ENCODE assay signal across 8 cellular contexts in the genomic region with DNA sequence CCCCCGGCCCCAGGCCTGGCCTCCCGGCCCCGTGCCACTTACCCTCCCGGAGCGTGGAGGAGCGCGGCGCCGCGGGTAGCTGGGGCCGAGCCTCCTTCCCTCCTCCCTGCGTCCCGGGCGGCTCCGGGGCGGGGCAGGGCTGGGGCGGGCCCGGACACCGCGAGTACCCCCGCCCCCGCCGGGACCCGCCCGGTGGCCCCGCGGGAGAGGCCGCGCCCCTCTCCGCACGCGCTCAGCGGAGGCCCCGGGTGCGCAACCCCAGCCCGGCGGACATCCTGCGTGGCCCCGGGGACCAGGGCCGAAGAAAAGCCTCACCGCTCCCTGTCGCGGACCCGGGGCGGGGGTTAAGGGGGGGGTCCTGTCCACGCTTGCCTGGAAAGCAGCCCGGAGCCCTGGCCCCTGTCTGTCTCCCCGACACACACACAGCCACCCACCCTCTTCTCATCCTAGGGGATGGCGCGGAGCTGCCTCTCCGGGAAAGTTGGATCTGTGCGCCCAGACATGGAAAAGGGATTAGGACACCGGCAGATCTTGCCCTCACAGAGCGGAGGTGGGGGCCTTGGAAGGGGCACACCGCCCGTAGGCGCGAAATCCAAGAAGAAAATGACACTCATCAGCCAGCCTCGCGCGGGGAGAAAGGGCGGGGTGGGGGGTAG. TPM values are rescaled to one million over a fixed set of nuclear protein-coding genes. Genes with fewer than 3 reads are reported as not detected.
A peak's percentile ranks its signal among the peaks of the same experiment; 100 is the strongest.
DNase-seq lines count a peak whose midpoint lies in the region; ATAC-seq, FAIRE-seq and TF ChIP-seq lines count a peak whose summit lies in the region.

A gene with protein sequence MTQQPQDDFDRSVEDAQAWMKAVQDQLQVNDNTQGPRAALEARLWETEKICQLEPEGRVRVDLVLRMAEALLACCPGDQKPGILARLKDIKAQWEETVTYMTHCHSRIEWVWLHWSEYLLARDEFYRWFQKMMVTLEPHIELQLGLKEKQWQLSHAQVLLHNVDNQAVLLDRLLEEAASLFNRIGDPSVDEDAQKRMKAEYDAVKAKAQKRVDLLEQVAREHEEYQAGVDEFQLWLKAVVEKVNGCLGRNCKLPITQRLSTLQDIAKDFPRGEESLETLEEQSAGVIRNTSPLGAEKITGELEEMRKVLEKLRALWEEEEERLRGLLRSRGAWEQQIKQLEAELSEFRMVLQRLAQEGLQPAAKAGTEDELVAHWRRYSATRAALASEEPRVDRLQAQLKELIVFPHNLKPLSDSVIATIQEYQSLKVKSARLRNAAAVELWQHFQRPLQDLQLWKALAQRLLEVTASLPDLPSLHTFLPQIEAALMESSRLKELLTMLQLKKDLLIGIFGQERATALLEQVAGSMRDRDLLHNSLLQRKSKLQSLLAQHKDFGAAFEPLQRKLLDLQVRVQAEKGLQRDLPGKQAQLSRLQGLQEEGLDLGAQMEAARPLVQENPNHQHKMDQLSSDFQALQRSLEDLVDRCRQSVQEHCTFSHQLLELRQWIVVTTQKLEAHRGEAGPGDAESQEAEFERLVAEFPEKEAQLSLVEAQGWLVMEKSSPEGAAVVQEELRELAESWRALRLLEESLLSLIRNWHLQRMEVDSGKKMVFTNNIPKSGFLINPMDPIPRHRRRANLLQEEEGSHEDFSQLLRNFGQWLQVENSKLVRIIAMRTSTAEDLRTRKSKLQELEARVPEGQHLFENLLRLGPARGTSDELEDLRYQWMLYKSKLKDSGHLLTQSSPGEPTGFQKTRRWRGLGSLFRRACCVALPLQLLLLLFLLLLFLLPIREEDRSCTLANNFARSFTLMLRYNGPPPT (minus strand): TSS at position 97 of the 656 bp plus-strand sequence. CDS start 40,829 bp downstream, outside the sequence.

- H3K27me3 ChIP-seq in Caco-2 (replicated peaks; ENCODE audit: control insufficient read depth, insufficient read depth, low read length) (no peaks in the 10 kb centered on the region), endothelial cell of umbilical vein (ENCODE audit: control insufficient read depth in 2 of 2, insufficient read depth in 2 of 2, low read length in 2 of 2) (no peaks in the 10 kb centered on the region), mucosa of stomach (ENCODE audit: control insufficient read depth, insufficient read depth, low read length) (peaks cover 8% of the 10 kb centered on the region), upper lobe of right lung (no peaks in the 10 kb centered on the region)

- no peaks in the 10 kb centered on the region; the same call in 1 of the 2 replicates for H3K36me3 ChIP-seq in Caco-2 (ENCODE audit: control insufficient read depth, insufficient read depth, low read length)
- no peaks in the 10 kb centered on the region for H3K36me3 ChIP-seq in endothelial cell of umbilical vein (ENCODE audit: control insufficient read depth in 2 of 2, extremely low read depth in 1 of 2, insufficient read depth in 2 of 2, low read length in 2 of 2)
- H3K36me3 ChIP-seq in mucosa of stomach (ENCODE audit: control insufficient read depth, insufficient read depth, low read length): no peaks in the 10 kb centered on the region
- H3K36me3 ChIP-seq in upper lobe of right lung: no peaks in the 10 kb centered on the region

- no peaks in the 10 kb centered on the region for H3K9me3 Mint-ChIP-seq in Caco-2 (ENCODE audit: unreplicated experiment)

- peak; percentile 57 to 76 for DNase-seq in Caco-2
- peak; percentile 74 for DNase-seq in HuH-7 (ENCODE audit: low spot score)
- peak; percentile 48 for DNase-seq in activated CD4-positive, alpha-beta T cell treated with anti-CD3 and anti-CD28 coated beads, Interleukin-2, amount 50 U/mL, for 1 hour
- DNase-seq in endothelial cell of umbilical vein (ENCODE audit: low read depth, low spot score): no peak
- peak; percentile 85 for DNase-seq in upper lobe of right lung
- no peak for DNase-seq in foreskin melanocyte

- H3K9me3 ChIP-seq in Caco-2 (no peaks in the 10 kb centered on the region), endothelial cell of umbilical vein (replicated peaks; ENCODE audit: control insufficient read depth, insufficient read depth, low read length) (no peaks in the 10 kb centered on the region), mucosa of stomach (ENCODE audit: control insufficient read depth, low read length) (no peaks in the 10 kb centered on the region), upper lobe of right lung (no peaks in the 10 kb centered on the region)

- H3K79me2 ChIP-seq in endothelial cell of umbilical vein (ENCODE audit: control insufficient read depth, insufficient read depth, low read length): no peaks in the 10 kb centered on the region

- H3K4me2 ChIP-seq in endothelial cell of umbilical vein (ENCODE audit: insufficient read depth, low read length): peak within 1 kb of the TSS; percentile 64

- POLR2A ChIA-PET in Caco-2 (lab: Charles Lee) (interaction anchor here (0.5 to 1.1 kb wide), 3 partner anchors 9 to 904 kb away, joined by 3 to 7 read pairs (median 3); no protein-coding TSS in a partner anchor), endothelial cell of umbilical vein (lab: Charles Lee) (interaction anchor here (0.6 to 1.0 kb wide), 3 partner anchors 9 to 65 kb away, joined by 3 read pairs; no protein-coding TSS in a partner anchor)

- H3K27ac ChIP-seq in endothelial cell of umbilical vein (ENCODE audit: insufficient read depth, low read depth, low read length) (no peak within 1 kb of the TSS), upper lobe of right lung (peak within 1 kb of the TSS; percentile 78)

- dilution Hi-C loops in endothelial cell of umbilical vein (cut with MboI; ENCODE audit: extremely low pct_ligation_motif_present, low sequenced_read_pairs): no loop called here

- no peaks in the 10 kb centered on the region for H4K20me1 ChIP-seq in endothelial cell of umbilical vein (replicated peaks; ENCODE audit: control insufficient read depth, extremely low read depth, insufficient read depth, low read length)

- no peak for TF ChIP-seq CTCF in Caco-2 (IDR thresholded peaks at IDR 0.05; ENCODE audit: insufficient read depth in 1 of 2, low read depth in 1 of 2, low read length in 1 of 2, severe bottlenecking in 1 of 2, unreplicated experiment in 1 of 2)
- no peak for TF ChIP-seq CTCF in endothelial cell of umbilical vein (IDR thresholded peaks at IDR 0.05; ENCODE audit: extremely low read depth in 1 of 2, insufficient read depth in 1 of 2, low read depth in 1 of 2, low read length in 2 of 2)
- no peak for TF ChIP-seq CTCF in upper lobe of right lung (IDR thresholded peaks at IDR 0.05)

- no peaks in the 10 kb centered on the region for H3K9me1 ChIP-seq in endothelial cell of umbilical vein (replicated peaks; ENCODE audit: control insufficient read depth, extremely low read depth, insufficient read depth, low read length)

- TF ChIP-seq POLR2A in endothelial cell of umbilical vein (IDR thresholded peaks at IDR 0.05; ENCODE audit: low read depth, low read length): no peak

- ATAC-seq in GM21381 (IDR thresholded peaks at IDR 0.05; ENCODE audit: unreplicated experiment): peak; percentile 40
- ATAC-seq in upper lobe of right lung: peak; percentile 83

- CTCF ChIA-PET in Caco-2 (lab: Charles Lee) (interaction anchor here (0.5 to 2.3 kb wide), 11 partner anchors 11 to 260 kb away, joined by 3 to 23 read pairs (median 4); no protein-coding TSS in a partner anchor), endothelial cell of umbilical vein (lab: Charles Lee) (interaction anchor here (0.6 to 6.6 kb wide), 12 partner anchors 10 to 90 kb away, joined by 3 to 79 read pairs (median 4); no protein-coding TSS in a partner anchor)

- H3K4me3 ChIP-seq in Caco-2 (ENCODE audit: low read depth, low read length) (peak within 1 kb of the TSS; percentile 60), endothelial cell of umbilical vein (replicated peaks in 1 of 3; ENCODE audit: insufficient read depth in 1 of 3, low read depth in 1 of 3, low read length in 3 of 3) (peak within 1 kb of the TSS; percentile 51 to 58 (median 52)), mucosa of stomach (ENCODE audit: low read length) (peak within 1 kb of the TSS; percentile 38), upper lobe of right lung (peak within 1 kb of the TSS; percentile 72)

- no peak within 1 kb of the TSS for H3K27ac Mint-ChIP-seq in Caco-2 (ENCODE audit: unreplicated experiment)

- intact Hi-C loops in Caco-2 (cut with micrococcal nuclease; ENCODE audit: unreplicated experiment): no loop called here
- intact Hi-C loops in endothelial cell of umbilical vein (cut with micrococcal nuclease): loop anchor here (10.0 kb wide), 1 partner anchor 362 kb away; a partner anchor contains a TSS
- intact Hi-C loops in upper lobe of right lung (cut with DNase I): no loop called here

- H3K27me3 Mint-ChIP-seq in Caco-2 (ENCODE audit: insufficient read depth, unreplicated experiment): no peaks in the 10 kb centered on the region

- H3K4me1 ChIP-seq in Caco-2 (peaks cover 17% of the 10 kb centered on the region), endothelial cell of umbilical vein (ENCODE audit: control insufficient read depth, extremely low read depth, insufficient read depth, low read length) (peaks cover 55% of the 10 kb centered on the region), mucosa of stomach (ENCODE audit: control insufficient read depth, insufficient read depth, low read length) (peaks cover 37% of the 10 kb centered on the region), upper lobe of right lung (peaks cover 61% of the 10 kb centered on the region)

- BruUV-seq in Caco-2 (replicated peaks; lab: Mats Ljungman, UMichigan): no TSS peak
- BruUV-seq in endothelial cell of umbilical vein (replicated peaks; lab: Mats Ljungman, UMichigan): no TSS peak

- H3K9ac ChIP-seq in endothelial cell of umbilical vein (replicated peaks; ENCODE audit: extremely low read depth, insufficient read depth, low read length) (peak within 1 kb of the TSS; percentile 27), mucosa of stomach (ENCODE audit: low read length) (peak within 1 kb of the TSS; percentile 57)

- peak within 1 kb of the TSS; percentile 46 for H2AFZ ChIP-seq in endothelial cell of umbilical vein (ENCODE audit: low read depth, low read length)

- peak within 1 kb of the TSS; percentile 82 for H3K4me3 Mint-ChIP-seq in Caco-2 (ENCODE audit: unreplicated experiment)

- peaks cover 7% of the 10 kb centered on the region for H3K4me1 Mint-ChIP-seq in Caco-2 (ENCODE audit: low read depth, unreplicated experiment)

- no peaks in the 10 kb centered on the region for H3K36me3 Mint-ChIP-seq in Caco-2 (ENCODE audit: insufficient read depth, unreplicated experiment)

- no peak for FAIRE-seq in endothelial cell of umbilical vein (lab: Jason Lieb, UNC)

TF ChIP-seq in endothelial cell of umbilical vein, 7 proteins besides CTCF, POLR2A, EP300 and RAD21 (continues in another document):
- no peak for TF ChIP-seq GATA2 (IDR thresholded peaks at IDR 0.05; ENCODE audit: insufficient read depth, insufficient read length, low read depth, low read length)

RNA-seq across cellular contexts. Expression of the gene that starts here (rescaled TPM):
- total RNA-seq in Caco-2 (2022) (19.4 and 21.2 TPM in 2 replicates), endothelial cell of umbilical vein (18.8 and 19.1 TPM in 2 replicates), upper lobe of right lung (19.3 TPM)
- polyA plus RNA-seq in endothelial cell of umbilical vein: 2.6 and 3.0 TPM in 2 replicates
- 2.8 and 3.1 TPM in 2 replicates for polyA plus RNA-seq in endothelial cell of umbilical vein (2011; cell fraction: cytosol; rRNA removed)
- 11.8 and 12.8 TPM in 2 replicates for polyA plus RNA-seq in endothelial cell of umbilical vein (2011; cell fraction: nucleus; rRNA removed)
- polyA plus RNA-seq in endothelial cell of umbilical vein (2012): 2.7 and 3.3 TPM in 2 replicates
- polyA minus RNA-seq in endothelial cell of umbilical vein: 8.7 and 9.0 TPM in 2 replicates
- 0.20 TPM for polyA minus RNA-seq in endothelial cell of umbilical vein (2011; cell fraction: cytosol; rRNA and poly(A)+ RNA removed)
- polyA minus RNA-seq in endothelial cell of umbilical vein (2011; cell fraction: nucleus; rRNA and poly(A)+ RNA removed): 11.5 and 12.4 TPM in 2 replicates

Comparison
In these comparisons a context has a peak if more than half of its experiments do, and no peak if none do; other contexts are left out.
1. DNase-seq: peak in Caco-2 (2 of 2), HuH-7 (single experiment), activated CD4-positive, alpha-beta T cell treated with anti-CD3 and anti-CD28 coated beads, Interleukin-2, amount 50 U/mL, for 1 hour (single experiment) and upper lobe of right lung (single experiment); none in endothelial cell of umbilical vein (single experiment) and foreskin melanocyte (single experiment).
2. Peak in every context shown above with its lines, with median percentiles within 50 percentile points of each other: H3K4me3 ChIP-seq.